22 cellular contexts compared by ENCODE assay signal in genomic region chr12:13405961-13406703, GRCh38.
"Had no signal": no experiment of that assay in that cellular context is flagged by ENCODE, and none has a peak within 500 bp of the region (broad histone marks: within the 10 kb centered on the region; RNA-seq: fewer than 3 reads in every experiment).

No MANE protein-coding gene starts in this region.

- H3K4me3 ChIP-seq: colonic mucosa, left lung, ovary, psoas muscle, right atrium auricular region, upper lobe of left lung had no signal

- H3K36me3 ChIP-seq: colonic mucosa, left lung, ovary, right atrium auricular region, upper lobe of left lung had no signal

- H3K27me3 ChIP-seq: colonic mucosa, foreskin keratinocyte, left lung, ovary, right atrium auricular region, upper lobe of left lung had no signal

- H3K9me3 ChIP-seq: colonic mucosa, ovary had no signal

- DNase-seq: activated CD4-positive, alpha-beta memory T cell treated with anti-CD3 and anti-CD28 coated beads for 36 hours; activated CD4-positive, alpha-beta T cell treated with anti-CD3 and anti-CD28 coated beads for 4 hours; activated CD4-positive, CD25-positive, alpha-beta regulatory T cell; activated naive CD4-positive, alpha-beta T cell treated with Interleukin-2 at 50 U/mL for 16 hours; activated naive CD8-positive, alpha-beta T cell treated with anti-CD3 and anti-CD28 coated beads, Interleukin-2, amount 10 ng/mL, durations not matched to agents 7 days and 5 days; activated T-cell treated with anti-CD3 and anti-CD28 coated beads, Interleukin-2, amount 50 U/mL, for 48 hours; amniotic stem cell; colonic mucosa; foreskin keratinocyte; immature natural killer cell; left lung; midbrain; natural killer cell; ovary; psoas muscle; stimulated activated CD4-positive, alpha-beta T cell treated with anti-CD3 and anti-CD28 coated beads, Interleukin-12 subunit alpha, Interleukin-12 subunit beta, amount 100 ng/mL, for 4 hours; stimulated activated CD4-positive, alpha-beta T cell treated with anti-CD3 and anti-CD28 coated beads, Interleukin-4, amount 100 ng/mL, for 4 hours; stimulated activated naive CD8-positive, alpha-beta T cell treated with anti-CD3 and anti-CD28 coated beads, Interleukin-15, Interleukin-2, amounts not matched to agents 100 U/mL and 50 U/mL, for 24 hours; T-helper 17 cell; upper lobe of left lung had no signal

- H3K27ac ChIP-seq: colonic mucosa, epithelial cell of prostate, foreskin keratinocyte, left lung, ovary, psoas muscle, right atrium auricular region, upper lobe of left lung had no signal

- ATAC-seq: left lung; natural killer cell; psoas muscle; stimulated activated naive CD8-positive, alpha-beta T cell treated with anti-CD3 and anti-CD28 coated beads, Interleukin-15, Interleukin-2, amounts not matched to agents 100 U/mL and 50 U/mL, for 24 hours; T-helper 17 cell had no signal

- H3K4me1 ChIP-seq: colonic mucosa, foreskin keratinocyte, left lung, psoas muscle, right atrium auricular region, upper lobe of left lung had no signal
